ENCODE assay signal across 28 cellular contexts in genomic region chr3:148970311-148970710, GRCh38.
"Had no signal": no experiment of that assay in that cellular context is flagged by ENCODE, and none has a peak within 500 bp of the region (broad histone marks: within the 10 kb centered on the region; RNA-seq: fewer than 3 reads in every experiment).

No MANE protein-coding gene starts in this region.

- H3K27me3 ChIP-seq: esophagus squamous epithelium, spleen, suprapubic skin, transverse colon had no signal

- H2AFZ ChIP-seq: parathyroid adenoma had no signal

- H3K27ac Mint-ChIP-seq: activated CD8-positive, alpha-beta memory T cell treated with anti-CD3 and anti-CD28 coated beads, Interleukin-2, amount 10 ng/mL, durations not matched to agents 7 days and 5 days; activated CD8-positive, alpha-beta T cell treated with anti-CD3 and anti-CD28 coated beads for 36 hours; activated naive CD4-positive, alpha-beta T cell treated with anti-CD3 and anti-CD28 coated beads, Interleukin-2, amount 50 U/mL, for 24 hours; activated naive CD8-positive, alpha-beta T cell treated with anti-CD3 and anti-CD28 coated beads, Interleukin-2, amount 50 U/mL, for 24 hours; activated T-helper 2 cell treated with anti-CD3 and anti-CD28 coated beads, Interferon-gamma antibody, Interleukin-2, Interleukin-4, amounts not matched to agents 10 μg/mL and 5 μg/mL and 100 μg/mL, durations not matched to agents 14 hours and 24 hours and 36 hours had no signal

- ATAC-seq: activated CD8-positive, alpha-beta memory T cell treated with anti-CD3 and anti-CD28 coated beads, Interleukin-2, amount 10 ng/mL, durations not matched to agents 7 days and 5 days; activated CD8-positive, alpha-beta T cell treated with anti-CD3 and anti-CD28 coated beads for 36 hours; activated naive CD8-positive, alpha-beta T cell treated with anti-CD3 and anti-CD28 coated beads, Interleukin-2, amount 50 U/mL, for 24 hours; left cardiac atrium; left ventricle myocardium superior; mucosa of descending colon; psoas muscle; right cardiac atrium had no signal

- H3K4me3 ChIP-seq: esophagus squamous epithelium, mucosa of descending colon, psoas muscle, spleen, suprapubic skin, transverse colon had no signal

- H3K4me1 Mint-ChIP-seq: activated naive CD4-positive, alpha-beta T cell treated with anti-CD3 and anti-CD28 coated beads, Interleukin-2, amount 50 U/mL, for 24 hours; activated naive CD8-positive, alpha-beta T cell treated with anti-CD3 and anti-CD28 coated beads, Interleukin-2, amount 50 U/mL, for 24 hours; central memory CD8-positive, alpha-beta T cell had no signal

- H3K4me1 ChIP-seq: parathyroid adenoma, suprapubic skin had no signal

- H3K4me3 Mint-ChIP-seq: activated CD8-positive, alpha-beta memory T cell treated with anti-CD3 and anti-CD28 coated beads, Interleukin-2, amount 10 ng/mL, durations not matched to agents 7 days and 5 days; activated CD8-positive, alpha-beta T cell treated with anti-CD3 and anti-CD28 coated beads for 36 hours; activated naive CD4-positive, alpha-beta T cell treated with anti-CD3 and anti-CD28 coated beads, Interleukin-2, amount 50 U/mL, for 24 hours; activated naive CD8-positive, alpha-beta T cell treated with anti-CD3 and anti-CD28 coated beads, Interleukin-2, amount 50 U/mL, for 24 hours; central memory CD8-positive, alpha-beta T cell; nephron progenitor cell had no signal

- H3K27ac ChIP-seq: epithelial cell of prostate, esophagus squamous epithelium, parathyroid adenoma, psoas muscle, suprapubic skin, transverse colon had no signal

- DNase-seq: activated CD4-positive, alpha-beta T cell treated with anti-CD3 and anti-CD28 coated beads, Interleukin-2, amount 50 U/mL, for 1 hour; activated CD4-positive, CD25-positive, alpha-beta regulatory T cell treated with anti-CD3 and anti-CD28 coated beads, Interleukin-2, amount 50 U/mL, for 72 hours; activated CD8-positive, alpha-beta memory T cell treated with anti-CD3 and anti-CD28 coated beads, Interleukin-2, amount 10 ng/mL, durations not matched to agents 7 days and 5 days; activated CD8-positive, alpha-beta T cell treated with anti-CD3 and anti-CD28 coated beads for 36 hours; activated naive CD8-positive, alpha-beta T cell treated with anti-CD3 and anti-CD28 coated beads, Interleukin-2, amount 50 U/mL, for 24 hours; activated T-cell treated with anti-CD3 and anti-CD28 coated beads, Interleukin-2, amount 50 U/mL, for 48 hours; amygdala; dermis blood vessel endothelial cell; effector CD4-positive, alpha-beta T cell; esophagus squamous epithelium; foreskin melanocyte; islet precursor cell; left cardiac atrium; left ventricle myocardium superior; mucosa of descending colon; nephron progenitor cell; occipital lobe; psoas muscle; right cardiac atrium; spleen; stimulated activated naive CD4-positive, alpha-beta T cell; transverse colon had no signal

- H3K36me3 Mint-ChIP-seq: activated CD8-positive, alpha-beta memory T cell treated with anti-CD3 and anti-CD28 coated beads, Interleukin-2, amount 10 ng/mL, durations not matched to agents 7 days and 5 days; activated naive CD4-positive, alpha-beta T cell treated with anti-CD3 and anti-CD28 coated beads, Interleukin-2, amount 50 U/mL, for 24 hours had no signal

- H3K9ac ChIP-seq: parathyroid adenoma had no signal

- H3K36me3 ChIP-seq: esophagus squamous epithelium, spleen, suprapubic skin, transverse colon had no signal

- H3K9me3 ChIP-seq: esophagus squamous epithelium, mucosa of descending colon, psoas muscle, spleen, suprapubic skin, transverse colon had no signal

- H3K9me3 Mint-ChIP-seq: activated CD8-positive, alpha-beta T cell treated with anti-CD3 and anti-CD28 coated beads for 36 hours; activated naive CD4-positive, alpha-beta T cell treated with anti-CD3 and anti-CD28 coated beads, Interleukin-2, amount 50 U/mL, for 24 hours; activated naive CD8-positive, alpha-beta T cell treated with anti-CD3 and anti-CD28 coated beads, Interleukin-2, amount 50 U/mL, for 24 hours; activated T-helper 2 cell treated with anti-CD3 and anti-CD28 coated beads, Interferon-gamma antibody, Interleukin-2, Interleukin-4, amounts not matched to agents 10 μg/mL and 5 μg/mL and 100 μg/mL, durations not matched to agents 14 hours and 24 hours and 36 hours; central memory CD8-positive, alpha-beta T cell; nephron progenitor cell had no signal

- H3K27me3 Mint-ChIP-seq: activated CD8-positive, alpha-beta memory T cell treated with anti-CD3 and anti-CD28 coated beads, Interleukin-2, amount 10 ng/mL, durations not matched to agents 7 days and 5 days; activated CD8-positive, alpha-beta T cell treated with anti-CD3 and anti-CD28 coated beads for 36 hours; activated naive CD4-positive, alpha-beta T cell treated with anti-CD3 and anti-CD28 coated beads, Interleukin-2, amount 50 U/mL, for 24 hours; activated naive CD8-positive, alpha-beta T cell treated with anti-CD3 and anti-CD28 coated beads, Interleukin-2, amount 50 U/mL, for 24 hours; central memory CD8-positive, alpha-beta T cell had no signal
